ENCODE assay signal across 9 cellular contexts in the genomic region with DNA sequence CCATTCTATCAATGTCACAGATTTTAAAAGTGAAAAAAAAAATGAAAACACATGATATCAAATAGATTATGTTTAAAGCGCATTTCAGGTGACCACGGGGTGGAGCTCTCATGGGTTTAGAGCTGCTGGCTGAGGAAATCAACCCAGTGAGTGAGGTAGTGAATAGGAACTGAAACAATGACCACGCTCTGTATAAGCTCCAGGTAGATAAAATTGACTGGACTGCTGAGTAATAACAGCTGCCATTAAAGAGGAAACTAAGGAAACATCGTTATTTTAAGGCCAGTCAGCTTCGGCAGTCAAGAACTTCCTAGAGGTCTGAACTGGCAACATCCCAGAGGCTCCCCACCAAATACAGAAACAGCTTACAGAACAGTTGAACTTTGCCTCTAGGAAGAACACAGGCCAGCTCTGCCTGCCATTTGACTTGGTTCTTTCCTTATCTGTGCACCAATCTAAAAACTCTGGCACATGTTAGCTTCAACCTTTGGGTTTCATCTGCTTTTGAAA.
A peak's percentile ranks its signal among the peaks of the same experiment; 100 is the strongest.
DNase-seq lines count a peak whose midpoint lies in the region; ATAC-seq, FAIRE-seq and TF ChIP-seq lines count a peak whose summit lies in the region.
"Had no signal": no experiment of that assay in that cellular context is flagged by ENCODE, and none has a peak within 500 bp of the region (broad histone marks: within the 10 kb centered on the region; RNA-seq: fewer than 3 reads in every experiment).

No MANE protein-coding gene starts in this region.

- in situ Hi-C loops in GM23248 (cut with MboI): no loop called here

- no peak overlapping the region for H3K4me2 ChIP-seq in GM23248 (ENCODE audit: unreplicated experiment)

- TF ChIP-seq EP300 in gastroesophageal sphincter (IDR thresholded peaks at IDR 0.05): no peak

- TF ChIP-seq CTCF in 22Rv1 (IDR thresholded peaks at IDR 0.05) (peak; percentile 69), GM10248 (IDR thresholded peaks at IDR 0.05; ENCODE audit: control extremely low read depth, extremely low read depth, low read depth, missing control alignments) (peak; percentile 64), gastroesophageal sphincter (IDR thresholded peaks at IDR 0.05) (peak in 2 of 4 experiments; percentile 15 to 43)

- H3K79me2 ChIP-seq in GM23248 (ENCODE audit: insufficient read depth): no peaks in the 10 kb centered on the region

- H4K20me1 ChIP-seq in GM23248 (ENCODE audit: insufficient read depth): no peaks in the 10 kb centered on the region

- H3K4me1 ChIP-seq in GM23248 (ENCODE audit: insufficient read depth) (no peaks in the 10 kb centered on the region), HUES48 (ENCODE audit: control insufficient read depth, insufficient read depth, low read length) (peaks cover 16% of the 10 kb centered on the region; the same call in 1 of the 2 replicates), gastroesophageal sphincter (no peaks in the 10 kb centered on the region), small intestine (ENCODE audit: control insufficient read depth in 2 of 2, insufficient read depth in 1 of 2, low read depth in 1 of 2, low read length in 1 of 2) (no peaks in the 10 kb centered on the region)

- POLR2A ChIA-PET in GM10248 (lab: Yijun Ruan, JAX): no interaction called here

- CTCF ChIA-PET in GM10248 (lab: Yijun Ruan, JAX): interaction anchor here (0.7 to 3.4 kb wide), 24 partner anchors 9 to 741 kb away, joined by 3 to 35 read pairs (median 4); no protein-coding TSS in a partner anchor

- ATAC-seq in SK-N-SH treated with all-trans-retinoic acid at 6 μM for 48 hours (peak; percentile 65; the same call in 2 of the 3 replicates), gastroesophageal sphincter (peak; percentile 53)

- no peak overlapping the region for H3K27ac ChIP-seq in 22Rv1
- H3K27ac ChIP-seq in GM23248: no peak overlapping the region
- H3K27ac ChIP-seq in HUES48 (ENCODE audit: low read depth, low read length): peak overlapping the region; percentile 25
- H3K27ac ChIP-seq in gastroesophageal sphincter: no peak overlapping the region
- no peak overlapping the region for H3K27ac ChIP-seq in small intestine (ENCODE audit: low read depth in 1 of 2, low read length in 1 of 2)

- DNase-seq in GM10248 (ENCODE audit: extremely low spot score) (peak; percentile 69), GM23248 (peak; percentile 27), small intestine (peak; percentile 53)
- DNase-seq in activated CD8-positive, alpha-beta memory T cell treated with anti-CD3 and anti-CD28 coated beads, Interleukin-2, amount 50 U/mL, for 4 hours: no peak

- H2AFZ ChIP-seq in GM23248: no peak overlapping the region

- H3K4me3 ChIP-seq in GM23248 (no peak overlapping the region), HUES48 (ENCODE audit: low read depth, low read length) (no peak overlapping the region), gastroesophageal sphincter (no peak overlapping the region), small intestine (ENCODE audit: low read depth in 1 of 2, low read length in 2 of 2) (no peak overlapping the region)

- H3K9ac ChIP-seq in GM23248: no peak overlapping the region
- H3K9ac ChIP-seq in HUES48 (ENCODE audit: low read depth, low read length): no peak overlapping the region

- H3K36me3 ChIP-seq in GM23248 (ENCODE audit: low read depth) (no peaks in the 10 kb centered on the region), HUES48 (ENCODE audit: control insufficient read depth, insufficient read depth, low read length) (no peaks in the 10 kb centered on the region), gastroesophageal sphincter (no peaks in the 10 kb centered on the region), small intestine (ENCODE audit: control insufficient read depth in 2 of 2, insufficient read depth in 2 of 2, low read length in 2 of 2) (no peaks in the 10 kb centered on the region)

- H3K27me3 ChIP-seq in GM23248 (replicated peaks; ENCODE audit: insufficient read depth): no peaks in the 10 kb centered on the region
- H3K27me3 ChIP-seq in HUES48 (ENCODE audit: control insufficient read depth, insufficient read depth, low read length): no peaks in the 10 kb centered on the region
- H3K27me3 ChIP-seq in gastroesophageal sphincter: no peaks in the 10 kb centered on the region
- no peaks in the 10 kb centered on the region for H3K27me3 ChIP-seq in small intestine (ENCODE audit: control insufficient read depth in 2 of 2, insufficient read depth in 2 of 2, low read length in 2 of 2)

- no peaks in the 10 kb centered on the region for H3K9me3 ChIP-seq in GM23248 (ENCODE audit: low read depth)
- no peaks in the 10 kb centered on the region for H3K9me3 ChIP-seq in HUES48 (ENCODE audit: control insufficient read depth, insufficient read depth, low read length)
- no peaks in the 10 kb centered on the region for H3K9me3 ChIP-seq in gastroesophageal sphincter
- H3K9me3 ChIP-seq in small intestine (ENCODE audit: control insufficient read depth, low read depth): no peaks in the 10 kb centered on the region

- TF ChIP-seq POLR2A in gastroesophageal sphincter (IDR thresholded peaks at IDR 0.05): no peak

- H3F3A ChIP-seq in GM23248 (ENCODE audit: insufficient read depth): no peaks in the 10 kb centered on the region

- FAIRE-seq in small intestine (lab: Jason Lieb, UNC): peak; percentile 39
- FAIRE-seq: endometrium had no signal

- H3K9me2 ChIP-seq in GM23248 (ENCODE audit: insufficient read depth): no peaks in the 10 kb centered on the region

- 64 to 68% methylated on average over 5 of the region's 5 CpGs for WGBS in GM23248 (ENCODE audit: low coverage in 1 of 2, low lambda C conversion rate in 2 of 2, missing lambda C conversion rate in 2 of 2), 2 experiments
- 38 to 40% methylated on average over 4 to 5 of the region's 5 CpGs for WGBS in gastroesophageal sphincter (ENCODE audit: low coverage in 1 of 2), 2 donors
- 13 to 27% (median 21%) methylated on average over 5 of the region's 5 CpGs for WGBS in small intestine, 3 donors

TF ChIP-seq in SK-N-SH treated with all-trans-retinoic acid at 6 μM for 48 hours, 23 proteins besides CTCF, POLR2A, EP300 and RAD21:
- no peak for TF ChIP-seq ZFP30 (CRISPR knock-in tag; IDR thresholded peaks at IDR 0.05)
- TF ChIP-seq, protein P1, sequence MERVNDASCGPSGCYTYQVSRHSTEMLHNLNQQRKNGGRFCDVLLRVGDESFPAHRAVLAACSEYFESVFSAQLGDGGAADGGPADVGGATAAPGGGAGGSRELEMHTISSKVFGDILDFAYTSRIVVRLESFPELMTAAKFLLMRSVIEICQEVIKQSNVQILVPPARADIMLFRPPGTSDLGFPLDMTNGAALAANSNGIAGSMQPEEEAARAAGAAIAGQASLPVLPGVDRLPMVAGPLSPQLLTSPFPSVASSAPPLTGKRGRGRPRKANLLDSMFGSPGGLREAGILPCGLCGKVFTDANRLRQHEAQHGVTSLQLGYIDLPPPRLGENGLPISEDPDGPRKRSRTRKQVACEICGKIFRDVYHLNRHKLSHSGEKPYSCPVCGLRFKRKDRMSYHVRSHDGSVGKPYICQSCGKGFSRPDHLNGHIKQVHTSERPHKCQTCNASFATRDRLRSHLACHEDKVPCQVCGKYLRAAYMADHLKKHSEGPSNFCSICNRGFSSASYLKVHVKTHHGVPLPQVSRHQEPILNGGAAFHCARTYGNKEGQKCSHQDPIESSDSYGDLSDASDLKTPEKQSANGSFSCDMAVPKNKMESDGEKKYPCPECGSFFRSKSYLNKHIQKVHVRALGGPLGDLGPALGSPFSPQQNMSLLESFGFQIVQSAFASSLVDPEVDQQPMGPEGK (CRISPR knock-in tag; IDR thresholded peaks at IDR 0.05; ENCODE audit: borderline replicate concordance): no peak
